Comparison of ENCODE assay signal across 1 cellular context in the genomic region with DNA sequence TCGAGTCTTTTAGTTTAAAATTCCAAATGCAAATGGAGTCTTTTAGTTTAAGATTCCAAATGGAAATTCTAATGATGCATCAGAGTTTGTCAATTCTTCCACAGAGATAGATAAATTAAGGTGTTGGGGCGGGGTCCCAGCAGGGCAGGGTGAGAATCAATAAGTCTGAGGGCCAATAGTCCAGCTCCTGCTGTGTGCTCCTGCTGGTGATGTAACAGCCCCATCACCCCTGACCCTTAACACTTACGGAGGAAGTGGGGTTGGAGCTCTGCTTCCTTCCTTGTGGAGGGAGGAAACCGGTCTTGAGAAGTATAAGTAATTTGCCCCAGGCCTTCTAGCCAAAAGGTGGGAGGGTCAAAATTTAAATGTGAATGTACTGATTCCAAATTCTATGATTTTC.
TF ChIP-seq lines count a peak whose summit lies in the region.

No MANE protein-coding gene starts in this region.

TF ChIP-seq in PFSK-1, 5 proteins besides CTCF, POLR2A, EP300 and RAD21 (continued from another document):
- TF ChIP-seq, protein P1, sequence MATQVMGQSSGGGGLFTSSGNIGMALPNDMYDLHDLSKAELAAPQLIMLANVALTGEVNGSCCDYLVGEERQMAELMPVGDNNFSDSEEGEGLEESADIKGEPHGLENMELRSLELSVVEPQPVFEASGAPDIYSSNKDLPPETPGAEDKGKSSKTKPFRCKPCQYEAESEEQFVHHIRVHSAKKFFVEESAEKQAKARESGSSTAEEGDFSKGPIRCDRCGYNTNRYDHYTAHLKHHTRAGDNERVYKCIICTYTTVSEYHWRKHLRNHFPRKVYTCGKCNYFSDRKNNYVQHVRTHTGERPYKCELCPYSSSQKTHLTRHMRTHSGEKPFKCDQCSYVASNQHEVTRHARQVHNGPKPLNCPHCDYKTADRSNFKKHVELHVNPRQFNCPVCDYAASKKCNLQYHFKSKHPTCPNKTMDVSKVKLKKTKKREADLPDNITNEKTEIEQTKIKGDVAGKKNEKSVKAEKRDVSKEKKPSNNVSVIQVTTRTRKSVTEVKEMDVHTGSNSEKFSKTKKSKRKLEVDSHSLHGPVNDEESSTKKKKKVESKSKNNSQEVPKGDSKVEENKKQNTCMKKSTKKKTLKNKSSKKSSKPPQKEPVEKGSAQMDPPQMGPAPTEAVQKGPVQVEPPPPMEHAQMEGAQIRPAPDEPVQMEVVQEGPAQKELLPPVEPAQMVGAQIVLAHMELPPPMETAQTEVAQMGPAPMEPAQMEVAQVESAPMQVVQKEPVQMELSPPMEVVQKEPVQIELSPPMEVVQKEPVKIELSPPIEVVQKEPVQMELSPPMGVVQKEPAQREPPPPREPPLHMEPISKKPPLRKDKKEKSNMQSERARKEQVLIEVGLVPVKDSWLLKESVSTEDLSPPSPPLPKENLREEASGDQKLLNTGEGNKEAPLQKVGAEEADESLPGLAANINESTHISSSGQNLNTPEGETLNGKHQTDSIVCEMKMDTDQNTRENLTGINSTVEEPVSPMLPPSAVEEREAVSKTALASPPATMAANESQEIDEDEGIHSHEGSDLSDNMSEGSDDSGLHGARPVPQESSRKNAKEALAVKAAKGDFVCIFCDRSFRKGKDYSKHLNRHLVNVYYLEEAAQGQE (IDR thresholded peaks at IDR 0.05; ENCODE audit: insufficient read depth in 1 of 2, low read depth in 2 of 2, low read length in 2 of 2): 0 out of 4 replicates have a peak, but pooled peaks of 1 of the 2 experiments have one; percentile 24
